Comparison of ENCODE assay signal across 11 cellular contexts in genomic region chr5:57495285-57495684, GRCh38. TPM values are rescaled to one million over a fixed set of nuclear protein-coding genes. Genes with fewer than 3 reads are reported as not detected.
A peak's percentile ranks its signal among the peaks of the same experiment; 100 is the strongest.
DNase-seq lines count a peak whose midpoint lies in the region; ATAC-seq lines count a peak whose summit lies in the region.
"Had no signal": no experiment of that assay in that cellular context is flagged by ENCODE, and none has a peak within 500 bp of the region (broad histone marks: within the 10 kb centered on the region; RNA-seq: fewer than 3 reads in every experiment).

No MANE protein-coding gene starts in this region.

- CTCF ChIA-PET in activated CD4-positive, alpha-beta T cell treated with anti-CD3 and anti-CD28 coated beads, Interleukin-2, amount 10 ng/mL, durations not matched to agents 7 days and 5 days (lab: Charles Lee) = interaction anchor here (1.4 kb wide), 1 partner anchor 197 kb away, joined by 3 read pairs; no protein-coding TSS in a partner anchor

- POLR2A ChIA-PET in activated CD4-positive, alpha-beta T cell treated with anti-CD3 and anti-CD28 coated beads, Interleukin-2, amount 10 ng/mL, durations not matched to agents 7 days and 5 days (lab: Charles Lee) = no interaction called here

- H3K4me3 ChIP-seq in adipocyte (ENCODE audit: low read length) (no peak overlapping the region), right cardiac atrium (ENCODE audit: low read length) (no peak overlapping the region)
- H3K4me3 ChIP-seq: left ventricle myocardium inferior had no signal

- intact Hi-C loops in right cardiac atrium (cut with DNase I) = loop anchor here in 3 of 4 donors (5.0 to 10.0 kb wide), 4 partner anchors 190 to 967 kb away; partner anchors contain the start of gene PLK2 (in 2 of the 3)

- H3K27me3 Mint-ChIP-seq in activated CD4-positive, alpha-beta T cell treated with anti-CD3 and anti-CD28 coated beads, Interleukin-2, amount 10 ng/mL, durations not matched to agents 7 days and 5 days = peaks cover 2% of the 10 kb centered on the region
- peaks cover 35% of the 10 kb centered on the region for H3K27me3 Mint-ChIP-seq in stimulated activated memory B cell treated with anti-CD40 and anti-IgM and Interleukin-4, amounts not matched to agents 10 μg/mL and 1 μg/mL and 100 μg/mL, for 72 hours

- H3K27ac ChIP-seq in right cardiac atrium (ENCODE audit: low read length) = no peak overlapping the region
- H3K27ac ChIP-seq: left ventricle myocardium inferior, VCaP had no signal

- 64% methylated on average over 5 of the region's 5 CpGs for WGBS in right cardiac atrium

- no peaks in the 10 kb centered on the region for H3K27me3 ChIP-seq in adipocyte (replicated peaks; ENCODE audit: control insufficient read depth, insufficient read depth, low read length)
- no peaks in the 10 kb centered on the region for H3K27me3 ChIP-seq in right cardiac atrium (ENCODE audit: control insufficient read depth, insufficient read depth)

- ATAC-seq in stimulated activated memory B cell treated with anti-CD40 and anti-IgM and Interleukin-4, amounts not matched to agents 10 μg/mL and 1 μg/mL and 100 μg/mL, for 72 hours = peak; percentile 31
- ATAC-seq in HG03025 (IDR thresholded peaks at IDR 0.05; ENCODE audit: low FRiP score, unreplicated experiment) = no peak
- no peak for ATAC-seq in GM21576 (IDR thresholded peaks at IDR 0.05; ENCODE audit: unreplicated experiment)
- ATAC-seq in right cardiac atrium = no peak
- ATAC-seq: sciatic nerve had no signal

- H3K27ac Mint-ChIP-seq in activated CD4-positive, alpha-beta T cell treated with anti-CD3 and anti-CD28 coated beads, Interleukin-2, amount 10 ng/mL, durations not matched to agents 7 days and 5 days = peak overlapping the region; percentile 70
- H3K27ac Mint-ChIP-seq in stimulated activated memory B cell treated with anti-CD40 and anti-IgM and Interleukin-4, amounts not matched to agents 10 μg/mL and 1 μg/mL and 100 μg/mL, for 72 hours = no peak overlapping the region

- H3K9ac ChIP-seq in adipocyte (ENCODE audit: low read length) = peak overlapping the region; percentile 30

- no peaks in the 10 kb centered on the region for H3K9me3 Mint-ChIP-seq in activated CD4-positive, alpha-beta T cell treated with anti-CD3 and anti-CD28 coated beads, Interleukin-2, amount 10 ng/mL, durations not matched to agents 7 days and 5 days
- no peaks in the 10 kb centered on the region for H3K9me3 Mint-ChIP-seq in stimulated activated memory B cell treated with anti-CD40 and anti-IgM and Interleukin-4, amounts not matched to agents 10 μg/mL and 1 μg/mL and 100 μg/mL, for 72 hours

- H3K36me3 Mint-ChIP-seq in activated CD4-positive, alpha-beta T cell treated with anti-CD3 and anti-CD28 coated beads, Interleukin-2, amount 10 ng/mL, durations not matched to agents 7 days and 5 days (ENCODE audit: low read depth) = peaks cover 2% of the 10 kb centered on the region
- no peaks in the 10 kb centered on the region for H3K36me3 Mint-ChIP-seq in stimulated activated memory B cell treated with anti-CD40 and anti-IgM and Interleukin-4, amounts not matched to agents 10 μg/mL and 1 μg/mL and 100 μg/mL, for 72 hours

- H3K9me3 ChIP-seq in adipocyte (ENCODE audit: control insufficient read depth, low read length) = no peaks in the 10 kb centered on the region
- no peaks in the 10 kb centered on the region for H3K9me3 ChIP-seq in right cardiac atrium (ENCODE audit: control insufficient read depth, low read length)
- H3K9me3 ChIP-seq: left ventricle myocardium inferior had no signal

- no peaks in the 10 kb centered on the region for H3K36me3 ChIP-seq in adipocyte (ENCODE audit: control insufficient read depth, insufficient read depth, low read length, severe bottlenecking)
- H3K36me3 ChIP-seq: left ventricle myocardium inferior had no signal

- H3K4me3 Mint-ChIP-seq in activated CD4-positive, alpha-beta T cell treated with anti-CD3 and anti-CD28 coated beads, Interleukin-2, amount 10 ng/mL, durations not matched to agents 7 days and 5 days = peak overlapping the region; percentile 0
- H3K4me3 Mint-ChIP-seq in stimulated activated memory B cell treated with anti-CD40 and anti-IgM and Interleukin-4, amounts not matched to agents 10 μg/mL and 1 μg/mL and 100 μg/mL, for 72 hours = no peak overlapping the region

- peaks cover 48% of the 10 kb centered on the region for H3K4me1 Mint-ChIP-seq in activated CD4-positive, alpha-beta T cell treated with anti-CD3 and anti-CD28 coated beads, Interleukin-2, amount 10 ng/mL, durations not matched to agents 7 days and 5 days
- peaks cover 4% of the 10 kb centered on the region for H3K4me1 Mint-ChIP-seq in stimulated activated memory B cell treated with anti-CD40 and anti-IgM and Interleukin-4, amounts not matched to agents 10 μg/mL and 1 μg/mL and 100 μg/mL, for 72 hours

- DNase-seq in activated CD4-positive, alpha-beta T cell treated with anti-CD3 and anti-CD28 coated beads, Interleukin-2, amount 10 ng/mL, durations not matched to agents 7 days and 5 days = peak; percentile 26
- DNase-seq in activated CD4-positive, alpha-beta T cell treated with anti-CD3 and anti-CD28 coated beads for 4 hours = no peak
- DNase-seq in KG1 (lab: John Stamatoyannopoulos, UW) (peak; percentile 67), adipocyte (ENCODE audit: low read depth) (peak; percentile 15), right cardiac atrium (no peak)

- H3K4me1 ChIP-seq in adipocyte (ENCODE audit: control insufficient read depth, insufficient read depth, low read length) (peaks cover 23% of the 10 kb centered on the region), right cardiac atrium (ENCODE audit: control insufficient read depth, insufficient read depth, low read length) (peaks cover 8% of the 10 kb centered on the region)

RNA-seq across cellular contexts. Expression of gene ACTBL2, which starts 12.7 kb away (rescaled TPM):
- not detected for total RNA-seq in activated CD4-positive, alpha-beta T cell treated with anti-CD3 and anti-CD28 coated beads, Interleukin-2, amount 10 ng/mL, durations not matched to agents 7 days and 5 days
- not detected for total RNA-seq in right cardiac atrium
- polyA plus RNA-seq in right cardiac atrium = not detected
- total RNA-seq: left ventricle myocardium inferior, sciatic nerve had no signal

Comparison
In these comparisons a context has a peak if more than half of its experiments do, and no peak if none do; other contexts are left out.
1. DNase-seq: peak in activated CD4-positive, alpha-beta T cell treated with anti-CD3 and anti-CD28 coated beads, Interleukin-2, amount 10 ng/mL, durations not matched to agents 7 days and 5 days (single experiment), KG1 (single experiment) and adipocyte (single experiment); none in activated CD4-positive, alpha-beta T cell treated with anti-CD3 and anti-CD28 coated beads for 4 hours (0 of 2) and right cardiac atrium (0 of 3).